9 cellular contexts compared by ENCODE assay signal in the genomic region with DNA sequence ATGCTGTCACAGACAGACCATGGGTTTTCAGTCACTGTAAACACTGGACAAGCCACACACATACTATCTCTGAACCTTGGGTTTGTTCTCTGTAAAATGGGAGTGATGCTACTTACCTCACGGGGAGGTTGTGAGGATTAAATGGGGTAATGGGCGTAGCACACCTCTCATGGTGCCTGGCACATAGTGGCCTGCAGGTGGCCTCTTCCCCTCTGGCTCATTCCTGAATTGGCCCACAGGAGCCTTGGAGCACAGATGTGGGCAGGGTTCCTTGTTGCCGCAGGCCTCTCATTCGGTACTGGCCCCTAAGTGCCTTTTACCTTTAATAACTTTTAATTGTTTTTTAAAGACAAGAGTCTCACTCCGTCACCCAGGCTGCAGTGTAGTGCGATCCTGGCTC. TPM values are rescaled to one million over a fixed set of nuclear protein-coding genes. Genes with fewer than 3 reads are reported as not detected.
DNase-seq lines count a peak whose midpoint lies in the region; ATAC-seq and TF ChIP-seq lines count a peak whose summit lies in the region.
"Had no signal": no experiment of that assay in that cellular context is flagged by ENCODE, and none has a peak within 500 bp of the region (broad histone marks: within the 10 kb centered on the region; RNA-seq: fewer than 3 reads in every experiment).

No MANE protein-coding gene starts in this region.

- H3K4me3 ChIP-seq in PC-3 (ENCODE audit: low read length): no peak overlapping the region
- H3K4me3 ChIP-seq in uterus: no peak overlapping the region

- no peak overlapping the region for H3K27ac ChIP-seq in PC-3 (ENCODE audit: low read length)
- no peak overlapping the region for H3K27ac ChIP-seq in foreskin keratinocyte
- peak overlapping the region; percentile 66 to 72 for H3K27ac ChIP-seq in uterus

- H3K27ac Mint-ChIP-seq in stimulated activated naive CD8-positive, alpha-beta T cell treated with anti-CD3 and anti-CD28 coated beads, Interleukin-15, amount 100 ng/mL, for 72 hours: no peak overlapping the region
- H3K27ac Mint-ChIP-seq: activated naive CD8-positive, alpha-beta T cell had no signal

- H3K9me2 ChIP-seq in PC-3 (replicated peaks; ENCODE audit: low read length): no peaks in the 10 kb centered on the region

- H3K27me3 ChIP-seq in PC-3 (ENCODE audit: low read length): no peaks in the 10 kb centered on the region
- no peaks in the 10 kb centered on the region for H3K27me3 ChIP-seq in foreskin keratinocyte
- no peaks in the 10 kb centered on the region for H3K27me3 ChIP-seq in uterus

- intact Hi-C loops in PC-3 (cut with micrococcal nuclease) (no loop called here), uterus (cut with DNase I; ENCODE audit: low total_unique reads) (no loop called here)

- BruUV-seq in PC-3 (replicated peaks; lab: Mats Ljungman, UMichigan): no TSS peak

- H3K4me2 ChIP-seq in PC-3 (ENCODE audit: low read length): no peak overlapping the region

- peaks cover 93% of the 10 kb centered on the region for H3K79me2 ChIP-seq in PC-3 (ENCODE audit: low read length)

- no peak overlapping the region for H2AFZ ChIP-seq in PC-3 (ENCODE audit: low read length)

- H3F3A ChIP-seq in PC-3 (ENCODE audit: low read length, unreplicated experiment): peaks cover 5% of the 10 kb centered on the region

- peak; percentile 25 for ATAC-seq in stimulated activated naive CD8-positive, alpha-beta T cell treated with anti-CD3 and anti-CD28 coated beads, Interleukin-15, Interleukin-2, amounts not matched to agents 100 U/mL and 50 U/mL, for 24 hours
- no peak for ATAC-seq in stimulated activated naive CD8-positive, alpha-beta T cell treated with anti-CD3 and anti-CD28 coated beads, Interleukin-15, amount 100 ng/mL, for 72 hours
- ATAC-seq in PC-3 (peak; percentile 32; the same call in 1 of the 2 replicates), foreskin keratinocyte (peak; percentile 40), HG03039 (IDR thresholded peaks at IDR 0.05; ENCODE audit: unreplicated experiment) (no peak), HG03045 (IDR thresholded peaks at IDR 0.05; ENCODE audit: unreplicated experiment) (no peak)

- peak; percentile 58 for TF ChIP-seq CTCF in PC-3 (conservative IDR thresholded peaks at IDR 0.05; ENCODE audit: low read depth, low read length)
- peak; percentile 62 for TF ChIP-seq CTCF in foreskin keratinocyte (conservative IDR thresholded peaks at IDR 0.05)
- peak in 3 of 4 experiments; percentile 12 to 27 (median 19) for TF ChIP-seq CTCF in uterus (IDR thresholded peaks at IDR 0.05)

- peaks cover 18% of the 10 kb centered on the region; the same call in 1 of the 2 replicates for H3K36me3 ChIP-seq in PC-3 (ENCODE audit: low read depth, low read length)
- no peaks in the 10 kb centered on the region for H3K36me3 ChIP-seq in uterus

- DNase-seq in stimulated activated naive CD8-positive, alpha-beta T cell treated with anti-CD3 and anti-CD28 coated beads, Interleukin-15, Interleukin-2, amounts not matched to agents 100 U/mL and 50 U/mL, for 24 hours: no peak
- DNase-seq in stimulated activated naive CD8-positive, alpha-beta T cell treated with anti-CD3 and anti-CD28 coated beads, Interleukin-15, amount 100 ng/mL, for 72 hours: no peak
- DNase-seq in PC-3: peak; percentile 43
- no peak for DNase-seq in foreskin keratinocyte
- no peak for DNase-seq in uterus
- no peak for DNase-seq in COLO829 (ENCODE audit: low spot score)

- TF ChIP-seq POLR2A in uterus (IDR thresholded peaks at IDR 0.05): no peak

- H4K20me1 ChIP-seq in PC-3 (ENCODE audit: low read length): peaks cover 4% of the 10 kb centered on the region; the same call in 1 of the 2 replicates

- H3K4me3 Mint-ChIP-seq in stimulated activated naive CD8-positive, alpha-beta T cell treated with anti-CD3 and anti-CD28 coated beads, Interleukin-15, amount 100 ng/mL, for 72 hours: no peak overlapping the region
- H3K4me3 Mint-ChIP-seq: activated naive CD8-positive, alpha-beta T cell had no signal

- H3K4me1 Mint-ChIP-seq in stimulated activated naive CD8-positive, alpha-beta T cell treated with anti-CD3 and anti-CD28 coated beads, Interleukin-15, amount 100 ng/mL, for 72 hours: peaks cover 64% of the 10 kb centered on the region

- no peaks in the 10 kb centered on the region for H3K9me3 Mint-ChIP-seq in stimulated activated naive CD8-positive, alpha-beta T cell treated with anti-CD3 and anti-CD28 coated beads, Interleukin-15, amount 100 ng/mL, for 72 hours

- H3K27me3 Mint-ChIP-seq in stimulated activated naive CD8-positive, alpha-beta T cell treated with anti-CD3 and anti-CD28 coated beads, Interleukin-15, amount 100 ng/mL, for 72 hours: no peaks in the 10 kb centered on the region
- H3K27me3 Mint-ChIP-seq: activated naive CD8-positive, alpha-beta T cell had no signal

- H3K4me1 ChIP-seq in PC-3 (ENCODE audit: insufficient read depth, low read length) (peaks cover 60% of the 10 kb centered on the region), foreskin keratinocyte (peaks cover 70% of the 10 kb centered on the region), uterus (peaks cover 6 to 21% of the 10 kb centered on the region in 2 donors)

- CTCF ChIA-PET in PC-3 (lab: Charles Lee): no interaction called here

- POLR2A ChIA-PET in PC-3 (lab: Charles Lee; ENCODE audit: unreplicated experiment): no interaction called here

- H3K9ac ChIP-seq in PC-3 (ENCODE audit: low read length): no peak overlapping the region

- H3K9me3 ChIP-seq in PC-3 (ENCODE audit: low read length): no peaks in the 10 kb centered on the region
- H3K9me3 ChIP-seq in uterus: no peaks in the 10 kb centered on the region

RNA-seq across cellular contexts. Expression of a gene that starts 11.7 kb away (rescaled TPM):
- total RNA-seq in PC-3 (2014; rRNA removed) (50.1 and 62.9 TPM in 2 replicates), foreskin keratinocyte (185 and 192 TPM in 2 replicates), uterus (100 to 1,000 TPM in 1 of 4 donors, 10 to 100 TPM in 3; 29.6 to 139 (median 53.1) TPM)
- polyA plus RNA-seq in foreskin keratinocyte: 40.2 and 42.9 TPM in 2 replicates

Comparison
In these comparisons a context has a peak if more than half of its experiments do, and no peak if none do; other contexts are left out.
1. ATAC-seq: peak in stimulated activated naive CD8-positive, alpha-beta T cell treated with anti-CD3 and anti-CD28 coated beads, Interleukin-15, Interleukin-2, amounts not matched to agents 100 U/mL and 50 U/mL, for 24 hours (single experiment), PC-3 (single experiment) and foreskin keratinocyte (single experiment); none in stimulated activated naive CD8-positive, alpha-beta T cell treated with anti-CD3 and anti-CD28 coated beads, Interleukin-15, amount 100 ng/mL, for 72 hours (single experiment), HG03039 (single experiment) and HG03045 (single experiment).
2. H3K27ac ChIP-seq: peak in uterus (2 of 2); none in PC-3 (single experiment) and foreskin keratinocyte (single experiment).
3. Peak in every context shown above with its lines, with median percentiles within 50 percentile points of each other: CTCF ChIP-seq.